24 cellular contexts compared by ENCODE assay signal in genomic region chr3:179801831-179802230, GRCh38.
DNase-seq lines count a peak whose midpoint lies in the region; ATAC-seq, FAIRE-seq and TF ChIP-seq lines count a peak whose summit lies in the region.
"Had no signal": no experiment of that assay in that cellular context is flagged by ENCODE, and none has a peak within 500 bp of the region (broad histone marks: within the 10 kb centered on the region; RNA-seq: fewer than 3 reads in every experiment).

No MANE protein-coding gene starts in this region.

- no peaks in the 10 kb centered on the region for H3K36me3 Mint-ChIP-seq in astrocyte (ENCODE audit: low read depth, unreplicated experiment)
- H3K36me3 Mint-ChIP-seq: CD8-positive, alpha-beta memory T cell had no signal

- H3K27ac Mint-ChIP-seq in astrocyte (ENCODE audit: unreplicated experiment) = peak overlapping the region; percentile 14
- H3K27ac Mint-ChIP-seq: CD8-positive, alpha-beta memory T cell had no signal

- no peak overlapping the region for H2AFZ ChIP-seq in astrocyte (ENCODE audit: low read depth, low read length)
- no peak overlapping the region for H2AFZ ChIP-seq in smooth muscle cell (ENCODE audit: low read depth)
- H2AFZ ChIP-seq: PC-9 had no signal

- WGBS in smooth muscle cell (ENCODE audit: low lambda C conversion rate) = 56% methylated on average over 4 of the region's 4 CpGs

- FAIRE-seq in astrocyte (lab: Jason Lieb, UNC) = no peak
- FAIRE-seq: D721Med, GM12891, HTR-8/SVneo had no signal

- H3K36me3 ChIP-seq in astrocyte (ENCODE audit: insufficient read depth, low read length) (no peaks in the 10 kb centered on the region), smooth muscle cell (ENCODE audit: low read depth) (no peaks in the 10 kb centered on the region)
- H3K36me3 ChIP-seq: BLaER1, SJCRH30 had no signal

- H3K27me3 Mint-ChIP-seq in astrocyte (ENCODE audit: low read depth, unreplicated experiment) = no peaks in the 10 kb centered on the region

- peak; percentile 39 for DNase-seq in NCI-H82 (lab: John Stamatoyannopoulos, UW)
- no peak for DNase-seq in NCI-H82 treated with DMSO at 0.1 percent for 48 hours (lab: John Stamatoyannopoulos, UW; ENCODE audit: unreplicated experiment)
- no peak for DNase-seq in astrocyte (ENCODE audit: low read depth)
- peak; percentile 35 for DNase-seq in fibroblast of peridontal ligament (ENCODE audit: extremely low read depth)
- DNase-seq in smooth muscle cell (lab: John Stamatoyannopoulos, UW; ENCODE audit: unreplicated experiment) = no peak
- DNase-seq in SKM-1 (lab: John Stamatoyannopoulos, UW; ENCODE audit: unreplicated experiment) = no peak
- DNase-seq in DMS53 (lab: John Stamatoyannopoulos, UW) = no peak
- DNase-seq: CD8-positive, alpha-beta memory T cell; DMS79 treated with DMSO at 0.1 percent for 48 hours; GDM1; NCI-H1436; NCI-H2029 treated with DMSO at 0.1 percent for 48 hours; NCI-H2171 treated with DMSO at 0.1 percent for 48 hours; NCI-H446 treated with DMSO at 0.1 percent for 48 hours; NCI-H748 treated with DMSO at 0.1 percent for 48 hours; PC-9; SJCRH30 had no signal

- H3F3A ChIP-seq in smooth muscle cell (ENCODE audit: low read depth) = peaks cover 4% of the 10 kb centered on the region

- H4K20me1 ChIP-seq in astrocyte (ENCODE audit: insufficient read depth, low read length) (no peaks in the 10 kb centered on the region), smooth muscle cell (ENCODE audit: low read depth) (no peaks in the 10 kb centered on the region)
- H4K20me1 ChIP-seq: BLaER1 had no signal

- H3K4me2 ChIP-seq in astrocyte (ENCODE audit: low read length) (no peak overlapping the region), smooth muscle cell (peak overlapping the region; percentile 54)
- H3K4me2 ChIP-seq: BLaER1, PC-9 had no signal

- H3K9me3 ChIP-seq in astrocyte (ENCODE audit: insufficient read depth, low read depth, low read length) = no peaks in the 10 kb centered on the region
- no peaks in the 10 kb centered on the region for H3K9me3 ChIP-seq in smooth muscle cell (replicated peaks; ENCODE audit: low read depth)
- H3K9me3 ChIP-seq: BLaER1, SJCRH30 had no signal

- ATAC-seq in GM21447 (IDR thresholded peaks at IDR 0.05; ENCODE audit: unreplicated experiment) = no peak

- TF ChIP-seq CTCF in astrocyte (IDR thresholded peaks at IDR 0.05; ENCODE audit: insufficient read depth, low read depth, low read length) = no peak
- TF ChIP-seq CTCF in smooth muscle cell (IDR thresholded peaks at IDR 0.05; ENCODE audit: borderline replicate concordance, insufficient read depth, poor library complexity, severe bottlenecking) = no peak

- no peaks in the 10 kb centered on the region for H3K27me3 ChIP-seq in astrocyte (ENCODE audit: insufficient read depth, low read length)
- H3K27me3 ChIP-seq in smooth muscle cell (ENCODE audit: low read depth) = no peaks in the 10 kb centered on the region
- H3K27me3 ChIP-seq: BLaER1, SJCRH30 had no signal

- H3K9ac ChIP-seq in astrocyte (ENCODE audit: low read length) (no peak overlapping the region), smooth muscle cell (ENCODE audit: low read depth) (no peak overlapping the region)
- H3K9ac ChIP-seq: BLaER1 had no signal

- no peaks in the 10 kb centered on the region for H3K9me3 Mint-ChIP-seq in astrocyte (ENCODE audit: unreplicated experiment)
- H3K9me3 Mint-ChIP-seq: CD8-positive, alpha-beta memory T cell had no signal

- H3K4me3 Mint-ChIP-seq in astrocyte (ENCODE audit: unreplicated experiment) = no peak overlapping the region
- H3K4me3 Mint-ChIP-seq: CD8-positive, alpha-beta memory T cell had no signal

- no peaks in the 10 kb centered on the region for H3K79me2 ChIP-seq in astrocyte (ENCODE audit: insufficient read depth, low read length)
- H3K79me2 ChIP-seq in smooth muscle cell (ENCODE audit: low read depth) = no peaks in the 10 kb centered on the region

- H3K27ac ChIP-seq in astrocyte (ENCODE audit: low read depth, low read length) = no peak overlapping the region
- peak overlapping the region; percentile 69 for H3K27ac ChIP-seq in smooth muscle cell (ENCODE audit: low read depth)
- H3K27ac ChIP-seq: 22Rv1, BLaER1, HL-60, PC-9, SJCRH30 had no signal

- H3K4me1 ChIP-seq in astrocyte (ENCODE audit: insufficient read depth, low read length) (no peaks in the 10 kb centered on the region), smooth muscle cell (ENCODE audit: low read depth) (peaks cover 7% of the 10 kb centered on the region)
- H3K4me1 ChIP-seq: BLaER1, SJCRH30 had no signal

- peaks cover 13% of the 10 kb centered on the region for H3K4me1 Mint-ChIP-seq in astrocyte (ENCODE audit: low read depth, unreplicated experiment)
- H3K4me1 Mint-ChIP-seq: CD8-positive, alpha-beta memory T cell had no signal

- no peak overlapping the region for H3K4me3 ChIP-seq in astrocyte (ENCODE audit: insufficient read depth, low read depth, low read length)
- no peak overlapping the region for H3K4me3 ChIP-seq in smooth muscle cell
- H3K4me3 ChIP-seq: BLaER1, PC-9, SJCRH30 had no signal

Comparison
In these comparisons a context has a peak if more than half of its experiments do, and no peak if none do; other contexts are left out.
1. DNase-seq: peak in NCI-H82 (single experiment) and fibroblast of peridontal ligament (single experiment); none in NCI-H82 treated with DMSO at 0.1 percent for 48 hours (single experiment), astrocyte (single experiment), smooth muscle cell (single experiment), SKM-1 (single experiment) and DMS53 (single experiment).